ENCODE assay signal across 9 cellular contexts in genomic region chr18:35526476-35527120, GRCh38. TPM values are rescaled to one million over a fixed set of nuclear protein-coding genes. Genes with fewer than 3 reads are reported as not detected.
DNase-seq lines count a peak whose midpoint lies in the region; ATAC-seq and TF ChIP-seq lines count a peak whose summit lies in the region.
"Had no signal": no experiment of that assay in that cellular context is flagged by ENCODE, and none has a peak within 500 bp of the region (broad histone marks: within the 10 kb centered on the region; RNA-seq: fewer than 3 reads in every experiment).

No MANE protein-coding gene starts in this region.

- H3K36me3 ChIP-seq in SK-N-MC (ENCODE audit: insufficient read depth, low read length) (no peaks in the 10 kb centered on the region), gastroesophageal sphincter (no peaks in the 10 kb centered on the region), rectal smooth muscle tissue (ENCODE audit: control insufficient read depth, insufficient read depth, low read length) (no peaks in the 10 kb centered on the region)

- H3K4me1 ChIP-seq in gastroesophageal sphincter (peaks cover 0 to 21% (median 4%) of the 10 kb centered on the region in 3 donors), rectal smooth muscle tissue (ENCODE audit: control insufficient read depth, insufficient read depth, low read length) (peaks cover 4% of the 10 kb centered on the region)

- no peak for TF ChIP-seq EP300 in gastroesophageal sphincter (IDR thresholded peaks at IDR 0.05)

- H3K9me3 ChIP-seq in SK-N-MC (ENCODE audit: low read depth, low read length), result no peaks in the 10 kb centered on the region; the same call in 1 of the 2 replicates
- no peaks in the 10 kb centered on the region for H3K9me3 ChIP-seq in gastroesophageal sphincter
- no peaks in the 10 kb centered on the region for H3K9me3 ChIP-seq in CD4-positive, alpha-beta T cell (ENCODE audit: control insufficient read depth, low read length)

- POLR2A ChIA-PET in CD4-positive, alpha-beta T cell (lab: Charles Lee), result interaction anchor here (0.7 kb wide), 1 partner anchor 90 kb away, joined by 3 read pairs; no protein-coding TSS in a partner anchor

- TF ChIP-seq POLR2A in gastroesophageal sphincter (IDR thresholded peaks at IDR 0.05), result no peak

- H3K4me3 Mint-ChIP-seq in CD4-positive, alpha-beta T cell, result no peak overlapping the region

- peaks cover 44% of the 10 kb centered on the region for H3K27me3 Mint-ChIP-seq in CD4-positive, alpha-beta T cell

- H3K4me3 ChIP-seq in SK-N-MC (peak overlapping the region; percentile 66), gastroesophageal sphincter (peak overlapping the region in 1 of 2 donors; percentile 19), rectal smooth muscle tissue (ENCODE audit: low read length) (peak overlapping the region; percentile 26)

- no peak overlapping the region for H3K27ac Mint-ChIP-seq in CD4-positive, alpha-beta T cell

- H3K9me3 Mint-ChIP-seq in CD4-positive, alpha-beta T cell, result peaks cover 14% of the 10 kb centered on the region

- in situ Hi-C loops in KBM-7 (cut with MboI; ENCODE audit: low pct_unique_long_range_greater_than_20kb, low sequenced_read_pairs), result no loop called here

- peak overlapping the region; percentile 51 for H3K27ac ChIP-seq in SK-N-MC
- H3K27ac ChIP-seq in gastroesophageal sphincter, result peak overlapping the region in 2 of 4 donors; percentile 30 to 32
- H3K27ac ChIP-seq in rectal smooth muscle tissue (ENCODE audit: low read depth, low read length), result peak overlapping the region; percentile 3
- no peak overlapping the region for H3K27ac ChIP-seq in CD4-positive, alpha-beta T cell (ENCODE audit: low read depth, low read length)

- H3K9ac ChIP-seq in SK-N-MC (ENCODE audit: insufficient read length), result no peak overlapping the region
- no peak overlapping the region for H3K9ac ChIP-seq in rectal smooth muscle tissue (ENCODE audit: low read length)

- CTCF ChIA-PET in CD4-positive, alpha-beta T cell (lab: Charles Lee), result no interaction called here

- peak; percentile 27 for ATAC-seq in gastroesophageal sphincter
- no peak for ATAC-seq in CD4-positive, alpha-beta T cell (ENCODE audit: poor library complexity)

- intact Hi-C loops in CD4-positive, alpha-beta T cell (cut with DNase I, micrococcal nuclease), result no loop called here

- no peak for TF ChIP-seq CTCF in gastroesophageal sphincter (IDR thresholded peaks at IDR 0.05)
- TF ChIP-seq CTCF in CD4-positive, alpha-beta T cell (IDR thresholded peaks at IDR 0.05), result no peak

- DNase-seq in KBM-7, result peak; percentile 57
- DNase-seq in SK-N-MC (ENCODE audit: low read depth, low spot score), result peak; percentile 45
- DNase-seq in activated naive CD4-positive, alpha-beta T cell (lab: John Stamatoyannopoulos, UW), result no peak
- no peak for DNase-seq in CD4-positive, alpha-beta T cell
- no peak for DNase-seq in NAMALWA (ENCODE audit: low spot score)
- DNase-seq in AG20443 (ENCODE audit: low spot score), result no peak
- DNase-seq: activated T-cell treated with anti-CD3 and anti-CD28 coated beads, Interleukin-2, amount 50 U/mL, for 48 hours had no signal

- no peaks in the 10 kb centered on the region for H3K4me1 Mint-ChIP-seq in CD4-positive, alpha-beta T cell (ENCODE audit: low read depth)

- H3K36me3 Mint-ChIP-seq in CD4-positive, alpha-beta T cell (ENCODE audit: low read depth), result no peaks in the 10 kb centered on the region

- 0 to 21% methylated on average over 1 to 5 of the region's 5 CpGs for WGBS in gastroesophageal sphincter (ENCODE audit: low coverage in 1 of 2), 2 donors

- no peaks in the 10 kb centered on the region for H3K27me3 ChIP-seq in gastroesophageal sphincter
- no peaks in the 10 kb centered on the region for H3K27me3 ChIP-seq in rectal smooth muscle tissue (ENCODE audit: control insufficient read depth, insufficient read depth, low read length)
- H3K27me3 ChIP-seq in CD4-positive, alpha-beta T cell (ENCODE audit: control insufficient read depth, insufficient read depth, low read length), result peaks cover 20% of the 10 kb centered on the region

RNA-seq across cellular contexts. Expression of gene INO80C, which starts 28.8 kb away (rescaled TPM):
- total RNA-seq in gastroesophageal sphincter, result 10 to 100 TPM in 1 of 4 donors, 1 to 10 TPM in 3; 5.8 to 13.6 (median 8.6) TPM
- 10 to 100 TPM; 13.0 to 16.0 TPM for total RNA-seq in CD4-positive, alpha-beta T cell

RNA-seq across cellular contexts. Expression of gene GALNT1, which starts 54.9 kb away (rescaled TPM):
- total RNA-seq in gastroesophageal sphincter, result 10 to 100 TPM; 38.7 to 52.1 (median 46.8) TPM
- total RNA-seq in CD4-positive, alpha-beta T cell, result 10 to 100 TPM; 16.1 to 17.9 TPM

Comparison
In these comparisons a context has a peak if more than half of its experiments do, and no peak if none do; other contexts are left out.
1. DNase-seq: peak in KBM-7 (single experiment) and SK-N-MC (single experiment); none in activated naive CD4-positive, alpha-beta T cell (0 of 4), CD4-positive, alpha-beta T cell (0 of 10), NAMALWA (single experiment) and AG20443 (single experiment).